ENCODE assay signal across 9 cellular contexts in the genomic region with DNA sequence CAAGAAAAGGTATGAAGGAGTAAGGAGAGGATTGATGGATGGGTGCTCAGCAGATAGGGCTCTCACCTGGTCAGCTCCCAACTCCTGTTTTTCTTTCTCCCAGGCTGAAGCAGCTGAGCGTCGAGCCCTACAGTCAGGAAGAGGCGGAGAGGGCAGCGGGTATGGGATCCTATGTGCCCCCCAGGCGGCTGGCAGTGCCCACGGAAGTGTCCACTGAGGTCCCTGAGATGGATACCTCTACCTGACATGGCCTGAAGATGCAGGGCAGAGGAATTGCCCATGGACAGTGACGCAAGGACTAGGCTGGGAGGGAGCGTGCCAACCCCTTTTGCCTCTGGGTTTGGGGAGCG. TPM values are rescaled to one million over a fixed set of nuclear protein-coding genes. Genes with fewer than 3 reads are reported as not detected.
DNase-seq lines count a peak whose midpoint lies in the region; ATAC-seq, FAIRE-seq and TF ChIP-seq lines count a peak whose summit lies in the region.
"Had no signal": no experiment of that assay in that cellular context is flagged by ENCODE, and none has a peak within 500 bp of the region (broad histone marks: within the 10 kb centered on the region; RNA-seq: fewer than 3 reads in every experiment).

No MANE protein-coding gene starts in this region.

- ATAC-seq in activated naive CD8-positive, alpha-beta T cell treated with anti-CD3 and anti-CD28 coated beads, Interleukin-2, amount 10 ng/mL, durations not matched to agents 7 days and 5 days (ENCODE audit: low read depth), result no peak
- no peak for ATAC-seq in GM19023 (IDR thresholded peaks at IDR 0.05; ENCODE audit: unreplicated experiment)

- H3K4me1 ChIP-seq in kidney (ENCODE audit: control insufficient read depth in 1 of 2, insufficient read depth in 1 of 2, low read depth in 1 of 2, low read length in 2 of 2) (peaks cover 5 to 6% of the 10 kb centered on the region in 2 donors), stomach (peaks cover 12 to 26% (median 25%) of the 10 kb centered on the region in 4 donors)

- no peaks in the 10 kb centered on the region for H3K9me3 Mint-ChIP-seq in activated naive CD8-positive, alpha-beta T cell treated with anti-CD3 and anti-CD28 coated beads, Interleukin-2, amount 10 ng/mL, durations not matched to agents 7 days and 5 days

- H3K4me3 Mint-ChIP-seq in activated naive CD8-positive, alpha-beta T cell treated with anti-CD3 and anti-CD28 coated beads, Interleukin-2, amount 10 ng/mL, durations not matched to agents 7 days and 5 days, result peak overlapping the region; percentile 92

- no peaks in the 10 kb centered on the region for H3K27me3 ChIP-seq in stomach

- H3K27ac ChIP-seq in kidney (ENCODE audit: low read depth in 2 of 2, low read length in 2 of 2) (no peak overlapping the region), stomach (peak overlapping the region in 4 of 5 donors; percentile 85 to 91 (median 86))

- no peaks in the 10 kb centered on the region for H3K36me3 Mint-ChIP-seq in activated naive CD8-positive, alpha-beta T cell treated with anti-CD3 and anti-CD28 coated beads, Interleukin-2, amount 10 ng/mL, durations not matched to agents 7 days and 5 days

- peaks cover 3% of the 10 kb centered on the region for H3K27me3 Mint-ChIP-seq in activated naive CD8-positive, alpha-beta T cell treated with anti-CD3 and anti-CD28 coated beads, Interleukin-2, amount 10 ng/mL, durations not matched to agents 7 days and 5 days

- TF ChIP-seq CTCF in kidney (IDR thresholded peaks at IDR 0.05; ENCODE audit: borderline replicate concordance, extremely low read depth, insufficient read depth) (no peak), stomach (IDR thresholded peaks at IDR 0.05) (no peak)

- POLR2A ChIA-PET in activated naive CD8-positive, alpha-beta T cell treated with anti-CD3 and anti-CD28 coated beads, Interleukin-2, amount 10 ng/mL, durations not matched to agents 7 days and 5 days (lab: Charles Lee), result interaction anchor here (0.6 to 2.8 kb wide), 6 partner anchors 16 to 64 kb away, joined by 3 to 21 read pairs (median 4); a partner anchor contains a TSS

- no peak for TF ChIP-seq POLR2A in stomach (IDR thresholded peaks at IDR 0.05)

- peak overlapping the region; percentile 68 to 91 for H3K9ac ChIP-seq in kidney (ENCODE audit: low read length in 2 of 2)

- DNase-seq in DMS53 (lab: John Stamatoyannopoulos, UW) (peak; percentile 62), DMS53 treated with DMSO at 0.1 percent for 48 hours (lab: John Stamatoyannopoulos, UW; ENCODE audit: unreplicated experiment) (no peak), kidney (no peak), stomach (no peak), NK-92 (lab: John Stamatoyannopoulos, UW; ENCODE audit: unreplicated experiment) (no peak), T-helper 9 cell (no peak)
- no peak for DNase-seq in activated naive CD8-positive, alpha-beta T cell treated with anti-CD3 and anti-CD28 coated beads, Interleukin-2, amount 10 ng/mL, durations not matched to agents 7 days and 5 days

- H3K27ac Mint-ChIP-seq in activated naive CD8-positive, alpha-beta T cell treated with anti-CD3 and anti-CD28 coated beads, Interleukin-2, amount 10 ng/mL, durations not matched to agents 7 days and 5 days, result peak overlapping the region; percentile 90

- intact Hi-C loops in kidney (cut with DNase I) (no loop called here), stomach (cut with DNase I; ENCODE audit: low total_unique reads) (no loop called here)

- peaks cover 20% of the 10 kb centered on the region for H3K4me1 Mint-ChIP-seq in activated naive CD8-positive, alpha-beta T cell treated with anti-CD3 and anti-CD28 coated beads, Interleukin-2, amount 10 ng/mL, durations not matched to agents 7 days and 5 days

- 51 to 70% (median 55%) methylated on average over 6 to 9 of the region's 9 CpGs for WGBS in stomach, 5 donors

- H3K36me3 ChIP-seq in kidney (ENCODE audit: control insufficient read depth in 1 of 2, insufficient read depth in 2 of 2, low read length in 2 of 2) (peaks cover 0 to 3% of the 10 kb centered on the region in 2 donors), stomach (peaks cover 0 to 10% (median 5%) of the 10 kb centered on the region in 4 donors)

- no peak for FAIRE-seq in kidney (lab: Jason Lieb, UNC)
- FAIRE-seq: A204.1 had no signal

- no peaks in the 10 kb centered on the region for H3K9me3 ChIP-seq in kidney (ENCODE audit: control insufficient read depth in 1 of 2, low read length in 2 of 2)
- no peaks in the 10 kb centered on the region for H3K9me3 ChIP-seq in stomach

- H3K4me3 ChIP-seq in kidney (ENCODE audit: low read length in 2 of 2) (peak overlapping the region; percentile 83 to 95), stomach (peak overlapping the region; percentile 75 to 93 (median 84))

- no peak for TF ChIP-seq EP300 in stomach (IDR thresholded peaks at IDR 0.05)

RNA-seq across cellular contexts. Expression of a gene that starts 0.7 kb away (rescaled TPM):
- 10 to 100 TPM; 26.5 to 31.0 TPM for total RNA-seq in activated naive CD8-positive, alpha-beta T cell treated with anti-CD3 and anti-CD28 coated beads, Interleukin-2, amount 10 ng/mL, durations not matched to agents 7 days and 5 days
- total RNA-seq in kidney (22.4 TPM), stomach (10 to 100 TPM in 4 of 5 donors, not detected in 1; 10.6 to 74.1 (median 39.3) TPM)
- polyA plus RNA-seq in kidney (ENCODE audit: insufficient read depth, low read depth, low replicate concordance) (93.2 TPM), stomach (100 to 1,000 TPM; 101 to 138 (median 133) TPM)

RNA-seq across cellular contexts. Expression of a gene that starts 1.2 kb away (rescaled TPM):
- not detected for total RNA-seq in activated naive CD8-positive, alpha-beta T cell treated with anti-CD3 and anti-CD28 coated beads, Interleukin-2, amount 10 ng/mL, durations not matched to agents 7 days and 5 days
- total RNA-seq in kidney, result not detected
- polyA plus RNA-seq in kidney (ENCODE audit: insufficient read depth, low read depth, low replicate concordance), result not detected
- total RNA-seq in stomach, result not detected
- under 1 TPM in 2 of 3 donors, not detected in 1; 0.30 to 0.76 TPM for polyA plus RNA-seq in stomach

RNA-seq across cellular contexts. Expression of a gene that starts 1.7 kb away (rescaled TPM):
- total RNA-seq in activated naive CD8-positive, alpha-beta T cell treated with anti-CD3 and anti-CD28 coated beads, Interleukin-2, amount 10 ng/mL, durations not matched to agents 7 days and 5 days, result not detected
- not detected for total RNA-seq in kidney
- not detected for polyA plus RNA-seq in kidney (ENCODE audit: insufficient read depth, low read depth, low replicate concordance)
- total RNA-seq in stomach, result not detected
- not detected for polyA plus RNA-seq in stomach

RNA-seq across cellular contexts. Expression of a gene that starts 6.8 kb away (rescaled TPM):
- 1 to 10 TPM; 4.5 to 6.0 TPM for total RNA-seq in activated naive CD8-positive, alpha-beta T cell treated with anti-CD3 and anti-CD28 coated beads, Interleukin-2, amount 10 ng/mL, durations not matched to agents 7 days and 5 days
- 19.7 TPM for total RNA-seq in kidney
- 8.8 TPM for polyA plus RNA-seq in kidney (ENCODE audit: insufficient read depth, low read depth, low replicate concordance)
- total RNA-seq in stomach, result 10 to 100 TPM; 13.6 to 70.3 (median 27.7) TPM
- 10 to 100 TPM; 10.4 to 23.0 (median 13.3) TPM for polyA plus RNA-seq in stomach

RNA-seq across cellular contexts. Expression of a gene that starts 11.6 kb away (rescaled TPM):
- total RNA-seq in activated naive CD8-positive, alpha-beta T cell treated with anti-CD3 and anti-CD28 coated beads, Interleukin-2, amount 10 ng/mL, durations not matched to agents 7 days and 5 days, result not detected
- total RNA-seq in kidney, result 8.1 TPM
- 4.2 TPM for polyA plus RNA-seq in kidney (ENCODE audit: insufficient read depth, low read depth, low replicate concordance)
- 10 to 100 TPM in 1 of 5 donors, 1 to 10 TPM in 1, not detected in 3; 1.3 to 15.6 TPM for total RNA-seq in stomach
- polyA plus RNA-seq in stomach, result 1 to 10 TPM in 2 of 3 donors, under 1 TPM in 1; 1.00 to 2.7 (median 1.4) TPM

Comparison
In these comparisons a context has a peak if more than half of its experiments do, and no peak if none do; other contexts are left out.
1. H3K27ac ChIP-seq: peak in stomach (4 of 5); none in kidney (0 of 2).